Comparison of ENCODE assay signal across 26 cellular contexts in the genomic region with DNA sequence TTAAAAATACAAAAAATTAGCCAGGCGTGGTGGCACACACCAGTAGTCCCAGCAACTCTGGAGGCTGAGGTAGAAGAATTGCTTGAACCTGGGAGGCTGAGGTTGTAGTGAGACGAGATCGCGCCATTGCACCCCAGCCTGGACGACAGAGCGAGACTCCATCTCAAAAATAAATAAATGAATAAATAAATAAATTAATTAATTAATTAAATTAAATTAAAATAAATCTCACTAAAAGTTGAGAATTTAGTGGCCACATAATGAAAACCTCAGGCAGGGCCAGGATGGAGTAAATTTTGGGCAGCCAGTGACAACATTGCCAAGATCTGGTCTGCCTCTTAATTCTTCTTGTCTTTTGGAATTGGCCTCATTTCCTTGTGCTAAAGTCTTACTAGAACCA.
DNase-seq lines count a peak whose midpoint lies in the region; ATAC-seq, FAIRE-seq and TF ChIP-seq lines count a peak whose summit lies in the region.
"Had no signal": no experiment of that assay in that cellular context is flagged by ENCODE, and none has a peak within 500 bp of the region (broad histone marks: within the 10 kb centered on the region; RNA-seq: fewer than 3 reads in every experiment).

No MANE protein-coding gene starts in this region.

- no peaks in the 10 kb centered on the region for H3K36me3 Mint-ChIP-seq in WTC11
- H3K36me3 Mint-ChIP-seq: CD14-positive monocyte; CD4-positive, alpha-beta memory T cell; CD4-positive, CD25-positive, alpha-beta regulatory T cell; CD8-positive, alpha-beta memory T cell; CD8-positive, alpha-beta T cell had no signal

- DNase-seq in WTC11 (ENCODE audit: low spot score) = no peak
- DNase-seq in D721Med (ENCODE audit: insufficient read length, low spot score) = no peak
- DNase-seq: 8988T; ACHN; AML-193; BE2C; C1 segment of cervical spinal cord; Caco-2; Calu3; CD4-positive, alpha-beta memory T cell; CD4-positive, alpha-beta T cell; CD4-positive, CD25-positive, alpha-beta regulatory T cell; CD8-positive, alpha-beta memory T cell; CD8-positive, alpha-beta T cell; COR-L47; DMS 273 treated with DMSO at 0.1 percent for 48 hours; DMS153; DMS53; DMS79; DMS79 treated with DMSO at 0.1 percent for 48 hours; DND-41; EL had no signal

- H3K4me3 Mint-ChIP-seq in WTC11 = no peak overlapping the region
- H3K4me3 Mint-ChIP-seq: B cell; CD14-positive monocyte; CD4-positive, alpha-beta memory T cell; CD4-positive, alpha-beta T cell; CD4-positive, CD25-positive, alpha-beta regulatory T cell; CD8-positive, alpha-beta memory T cell; CD8-positive, alpha-beta T cell had no signal

- POLR2A ChIA-PET in WTC11 (lab: Charles Lee) = no interaction called here

- H3K4me1 Mint-ChIP-seq in WTC11 = peaks cover 12% of the 10 kb centered on the region
- H3K4me1 Mint-ChIP-seq: B cell; CD14-positive monocyte; CD4-positive, alpha-beta memory T cell; CD8-positive, alpha-beta memory T cell had no signal

- no peak for FAIRE-seq in D721Med (lab: Jason Lieb, UNC)
- FAIRE-seq: A204.1, A549 had no signal

- no peak for ATAC-seq in WTC11
- ATAC-seq: A549; CD8-positive, alpha-beta T cell had no signal

- no peaks in the 10 kb centered on the region for H3K27me3 Mint-ChIP-seq in WTC11 (ENCODE audit: low read depth)
- H3K27me3 Mint-ChIP-seq: B cell; CD4-positive, alpha-beta memory T cell; CD4-positive, alpha-beta T cell; CD4-positive, CD25-positive, alpha-beta regulatory T cell; CD8-positive, alpha-beta memory T cell had no signal

- CTCF ChIA-PET in WTC11 (lab: Charles Lee) = no interaction called here

- TF ChIP-seq CTCF in WTC11 (IDR thresholded peaks at IDR 0.05) (no peak), D721Med (IDR thresholded peaks at IDR 0.05; ENCODE audit: insufficient read depth, missing control alignments) (no peak)

- no peaks in the 10 kb centered on the region for H3K9me3 Mint-ChIP-seq in WTC11
- H3K9me3 Mint-ChIP-seq: CD14-positive monocyte; CD4-positive, alpha-beta T cell had no signal

- H3K27ac Mint-ChIP-seq in WTC11 = no peak overlapping the region
- H3K27ac Mint-ChIP-seq: B cell; CD14-positive monocyte; CD4-positive, alpha-beta memory T cell; CD4-positive, alpha-beta T cell; CD4-positive, CD25-positive, alpha-beta regulatory T cell; CD8-positive, alpha-beta memory T cell; CD8-positive, alpha-beta T cell had no signal

TF ChIP-seq in WTC11, 78 proteins besides CTCF, POLR2A, EP300 and RAD21:
- TF ChIP-seq HMGA2 (CRISPR knock-in tag; IDR thresholded peaks at IDR 0.05) = peak; percentile 97
- TF ChIP-seq ZNF138 (CRISPR knock-in tag; conservative IDR thresholded peaks at IDR 0.05) = no peak
